Comparison of ENCODE assay signal across 11 cellular contexts in genomic region chr20:19384940-19385339, GRCh38.
"Had no signal": no experiment of that assay in that cellular context is flagged by ENCODE, and none has a peak within 500 bp of the region (broad histone marks: within the 10 kb centered on the region; RNA-seq: fewer than 3 reads in every experiment).

No MANE protein-coding gene starts in this region.

- H3K9ac ChIP-seq: GM23248 had no signal

- H3K36me3 ChIP-seq: HAP-1 had no signal

- H2AFZ ChIP-seq: GM23248, GM23338 had no signal

- H3K4me2 ChIP-seq: GM23338 had no signal

- H3K27ac ChIP-seq: GM23248 had no signal

- FAIRE-seq: H1, H54 had no signal

- H3K9me3 ChIP-seq: HAP-1 had no signal

- ATAC-seq: GM23338, HCT116 had no signal

- DNase-seq: GM23248, GOT3, H7, H9, HCEC 1CT, HFFc6 had no signal

- H3K4me1 ChIP-seq: HAP-1 had no signal

- H3K4me3 ChIP-seq: GM23248, GM23338, HAP-1 had no signal
